Comparison of ENCODE assay signal across 14 cellular contexts in genomic region chr22:48893288-48894063, GRCh38.
"Had no signal": no experiment of that assay in that cellular context is flagged by ENCODE, and none has a peak within 500 bp of the region (broad histone marks: within the 10 kb centered on the region; RNA-seq: fewer than 3 reads in every experiment).

No MANE protein-coding gene starts in this region.

- H3K27ac ChIP-seq: adrenal gland, cardiac muscle cell, parathyroid adenoma, VCaP had no signal

- H3K4me1 Mint-ChIP-seq: neural crest cell; stimulated activated naive B cell treated with anti-CD40 and anti-IgM and Interleukin-4, amounts not matched to agents 10 μg/mL and 1 μg/mL and 100 μg/mL, for 72 hours had no signal

- DNase-seq: activated CD8-positive, alpha-beta memory T cell treated with anti-CD3 and anti-CD28 coated beads, Interleukin-2, amount 50 U/mL, for 4 hours; activated naive CD4-positive, alpha-beta T cell treated with Interleukin-2 at 50 U/mL for 16 hours; left colon; retina; stimulated activated naive B cell treated with anti-CD40 and anti-IgM and Interleukin-4, amounts not matched to agents 10 μg/mL and 1 μg/mL and 100 μg/mL, for 72 hours; trophoblast cell had no signal

- H3K36me3 Mint-ChIP-seq: stimulated activated naive B cell treated with anti-CD40 and anti-IgM and Interleukin-4, amounts not matched to agents 10 μg/mL and 1 μg/mL and 100 μg/mL, for 72 hours had no signal

- H3K9me3 Mint-ChIP-seq: activated CD8-positive, alpha-beta T cell treated with anti-CD3 and anti-CD28 coated beads for 36 hours; activated T-helper 1 cell treated with anti-CD3 and anti-CD28 coated beads, Interleukin-12 subunit alpha, Interleukin-12 subunit beta, Interleukin-2, Interleukin-4 antibody, amounts not matched to agents 30 ng/mL and 10 ng/mL and 1 ng/mL, durations not matched to agents 14 hours and 24 hours and 36 hours; neural crest cell; stimulated activated naive B cell treated with anti-CD40 and anti-IgM and Interleukin-4, amounts not matched to agents 10 μg/mL and 1 μg/mL and 100 μg/mL, for 72 hours had no signal

- H3K4me3 Mint-ChIP-seq: activated CD8-positive, alpha-beta T cell treated with anti-CD3 and anti-CD28 coated beads for 36 hours; activated T-helper 1 cell treated with anti-CD3 and anti-CD28 coated beads, Interleukin-12 subunit alpha, Interleukin-12 subunit beta, Interleukin-2, Interleukin-4 antibody, amounts not matched to agents 30 ng/mL and 10 ng/mL and 1 ng/mL, durations not matched to agents 14 hours and 24 hours and 36 hours; neural crest cell had no signal

- H3K27ac Mint-ChIP-seq: activated CD8-positive, alpha-beta T cell treated with anti-CD3 and anti-CD28 coated beads for 36 hours; activated T-helper 1 cell treated with anti-CD3 and anti-CD28 coated beads, Interleukin-12 subunit alpha, Interleukin-12 subunit beta, Interleukin-2, Interleukin-4 antibody, amounts not matched to agents 30 ng/mL and 10 ng/mL and 1 ng/mL, durations not matched to agents 14 hours and 24 hours and 36 hours; stimulated activated naive B cell treated with anti-CD40 and anti-IgM and Interleukin-4, amounts not matched to agents 10 μg/mL and 1 μg/mL and 100 μg/mL, for 72 hours had no signal

- ATAC-seq: activated CD8-positive, alpha-beta T cell treated with anti-CD3 and anti-CD28 coated beads for 36 hours; esophagus mucosa; left colon had no signal
